ENCODE assay signal across 28 cellular contexts in the genomic region with DNA sequence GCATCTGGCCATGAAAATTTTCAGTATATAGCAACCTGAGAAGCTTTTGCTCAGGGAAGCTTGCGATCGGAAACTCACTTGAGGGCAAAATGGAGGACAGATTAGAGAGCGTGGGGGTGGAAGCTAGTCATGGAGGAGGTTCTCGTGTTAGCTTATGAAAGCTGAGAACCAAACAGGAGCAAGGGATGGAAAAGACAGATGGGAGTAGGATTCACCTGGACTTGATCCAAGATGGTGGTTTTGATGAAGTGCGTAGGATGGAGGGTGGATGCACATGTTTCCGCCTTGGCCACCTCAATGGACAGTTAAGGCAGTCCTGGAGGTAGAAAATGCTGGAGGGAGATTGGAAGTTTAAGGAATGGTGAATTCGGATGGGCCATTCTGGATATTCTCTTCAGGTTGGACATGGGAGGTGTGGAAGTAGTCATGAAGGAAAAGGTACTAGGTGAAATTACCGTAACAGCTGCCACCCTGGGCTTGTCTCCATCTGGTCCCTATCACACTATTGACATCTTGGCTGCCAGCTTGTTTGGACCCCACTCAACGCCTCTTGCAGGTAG. TPM values are rescaled to one million over a fixed set of nuclear protein-coding genes. Genes with fewer than 3 reads are reported as not detected.
DNase-seq lines count a peak whose midpoint lies in the region; ATAC-seq and TF ChIP-seq lines count a peak whose summit lies in the region.
"Had no signal": no experiment of that assay in that cellular context is flagged by ENCODE, and none has a peak within 500 bp of the region (broad histone marks: within the 10 kb centered on the region; RNA-seq: fewer than 3 reads in every experiment).

No MANE protein-coding gene starts in this region.

- no peak for TF ChIP-seq CTCF in progenitor cell of endocrine pancreas (IDR thresholded peaks at IDR 0.05; ENCODE audit: unreplicated experiment)

- DNase-seq in activated CD4-positive, alpha-beta T cell treated with anti-CD3 and anti-CD28 coated beads for 36 hours, result no peak
- no peak for DNase-seq in activated CD4-positive, alpha-beta T cell treated with anti-CD3 and anti-CD28 coated beads for 48 hours
- DNase-seq in NCI-H2171 treated with DMSO at 0.1 percent for 48 hours (lab: John Stamatoyannopoulos, UW) (peak; percentile 96), progenitor cell of endocrine pancreas (ENCODE audit: low spot score, unreplicated experiment) (no peak), T-helper 9 cell (no peak), MV-4-11 (lab: John Stamatoyannopoulos, UW) (no peak)
- DNase-seq in activated naive CD8-positive, alpha-beta T cell treated with anti-CD3 and anti-CD28 coated beads for 36 hours, result no peak
- DNase-seq in effector memory CD8-positive, alpha-beta T cell, result no peak
- DNase-seq: activated CD4-positive, CD25-positive, alpha-beta regulatory T cell treated with anti-CD3 and anti-CD28 coated beads, Interleukin-2, amount 50 U/mL, for 72 hours; activated CD8-positive, alpha-beta T cell treated with anti-CD3 and anti-CD28 coated beads, Interleukin-2, amount 10 ng/mL, durations not matched to agents 7 days and 5 days; body of pancreas; DMS53; GDM1; islet precursor cell; left ventricle myocardium superior; MM.1S; natural killer cell; NCI-H1436; NCI-H526 treated with DMSO at 0.1 percent for 48 hours; retina; stimulated activated naive CD8-positive, alpha-beta T cell treated with anti-CD3 and anti-CD28 coated beads, Interleukin-15, amount 100 ng/mL, for 72 hours; T-helper 1 cell; thyroid gland had no signal

- POLR2A ChIA-PET in activated CD4-positive, alpha-beta T cell treated with anti-CD3 and anti-CD28 coated beads for 36 hours (lab: Charles Lee), result interaction anchor here (0.6 kb wide), 1 partner anchor 9 kb away, joined by 4 read pairs; no protein-coding TSS in a partner anchor

- CTCF ChIA-PET in activated CD4-positive, alpha-beta T cell treated with anti-CD3 and anti-CD28 coated beads for 36 hours (lab: Charles Lee), result interaction anchor here (0.7 to 1.0 kb wide), 2 partner anchors 25 to 460 kb away, joined by 3 to 4 read pairs; a partner anchor contains a TSS

- intact Hi-C loops in activated CD4-positive, alpha-beta T cell treated with anti-CD3 and anti-CD28 coated beads for 36 hours (cut with DNase I, micrococcal nuclease), result no loop called here

- peaks cover 17% of the 10 kb centered on the region for H3K36me3 Mint-ChIP-seq in activated CD4-positive, alpha-beta T cell treated with anti-CD3 and anti-CD28 coated beads for 36 hours (ENCODE audit: low read depth)
- peaks cover 19% of the 10 kb centered on the region for H3K36me3 Mint-ChIP-seq in activated naive CD8-positive, alpha-beta T cell treated with anti-CD3 and anti-CD28 coated beads for 36 hours
- H3K36me3 Mint-ChIP-seq in progenitor cell of endocrine pancreas (ENCODE audit: insufficient read depth), result peaks cover 6% of the 10 kb centered on the region
- H3K36me3 Mint-ChIP-seq in effector memory CD8-positive, alpha-beta T cell (ENCODE audit: insufficient read depth), result peaks cover 8% of the 10 kb centered on the region
- H3K36me3 Mint-ChIP-seq: natural killer cell had no signal

- H3K27ac Mint-ChIP-seq in activated CD4-positive, alpha-beta T cell treated with anti-CD3 and anti-CD28 coated beads for 36 hours, result peak overlapping the region; percentile 47
- peak overlapping the region; percentile 9 for H3K27ac Mint-ChIP-seq in activated naive CD8-positive, alpha-beta T cell treated with anti-CD3 and anti-CD28 coated beads for 36 hours
- H3K27ac Mint-ChIP-seq in progenitor cell of endocrine pancreas, result peak overlapping the region; percentile 15
- peak overlapping the region in 1 of 2 donors; percentile 27 for H3K27ac Mint-ChIP-seq in effector memory CD8-positive, alpha-beta T cell
- H3K27ac Mint-ChIP-seq: activated CD8-positive, alpha-beta T cell treated with anti-CD3 and anti-CD28 coated beads, Interleukin-2, amount 10 ng/mL, durations not matched to agents 7 days and 5 days; natural killer cell had no signal

- H3K4me3 Mint-ChIP-seq in activated CD4-positive, alpha-beta T cell treated with anti-CD3 and anti-CD28 coated beads for 36 hours, result no peak overlapping the region
- no peak overlapping the region for H3K4me3 Mint-ChIP-seq in activated naive CD8-positive, alpha-beta T cell treated with anti-CD3 and anti-CD28 coated beads for 36 hours
- H3K4me3 Mint-ChIP-seq in progenitor cell of endocrine pancreas (ENCODE audit: low read depth), result no peak overlapping the region
- no peak overlapping the region for H3K4me3 Mint-ChIP-seq in effector memory CD8-positive, alpha-beta T cell
- H3K4me3 Mint-ChIP-seq: activated CD8-positive, alpha-beta T cell treated with anti-CD3 and anti-CD28 coated beads, Interleukin-2, amount 10 ng/mL, durations not matched to agents 7 days and 5 days; natural killer cell; stimulated activated naive CD8-positive, alpha-beta T cell treated with anti-CD3 and anti-CD28 coated beads, Interleukin-15, amount 100 ng/mL, for 72 hours had no signal

- no peaks in the 10 kb centered on the region for H3K27me3 Mint-ChIP-seq in activated CD4-positive, alpha-beta T cell treated with anti-CD3 and anti-CD28 coated beads for 36 hours
- no peaks in the 10 kb centered on the region for H3K27me3 Mint-ChIP-seq in activated naive CD8-positive, alpha-beta T cell treated with anti-CD3 and anti-CD28 coated beads for 36 hours
- no peaks in the 10 kb centered on the region for H3K27me3 Mint-ChIP-seq in progenitor cell of endocrine pancreas
- no peaks in the 10 kb centered on the region for H3K27me3 Mint-ChIP-seq in effector memory CD8-positive, alpha-beta T cell
- H3K27me3 Mint-ChIP-seq: stimulated activated naive CD8-positive, alpha-beta T cell treated with anti-CD3 and anti-CD28 coated beads, Interleukin-15, amount 100 ng/mL, for 72 hours had no signal

- no peaks in the 10 kb centered on the region for H3K9me3 Mint-ChIP-seq in activated CD4-positive, alpha-beta T cell treated with anti-CD3 and anti-CD28 coated beads for 36 hours (ENCODE audit: low read depth)
- no peaks in the 10 kb centered on the region for H3K9me3 Mint-ChIP-seq in activated naive CD8-positive, alpha-beta T cell treated with anti-CD3 and anti-CD28 coated beads for 36 hours
- H3K9me3 Mint-ChIP-seq in progenitor cell of endocrine pancreas (ENCODE audit: low read depth), result no peaks in the 10 kb centered on the region
- no peaks in the 10 kb centered on the region for H3K9me3 Mint-ChIP-seq in effector memory CD8-positive, alpha-beta T cell
- H3K9me3 Mint-ChIP-seq: natural killer cell; stimulated activated naive CD8-positive, alpha-beta T cell treated with anti-CD3 and anti-CD28 coated beads, Interleukin-15, amount 100 ng/mL, for 72 hours had no signal

- peaks cover 26% of the 10 kb centered on the region for H3K4me1 Mint-ChIP-seq in activated CD4-positive, alpha-beta T cell treated with anti-CD3 and anti-CD28 coated beads for 36 hours
- H3K4me1 Mint-ChIP-seq in activated naive CD8-positive, alpha-beta T cell treated with anti-CD3 and anti-CD28 coated beads for 36 hours, result peaks cover 30% of the 10 kb centered on the region
- H3K4me1 Mint-ChIP-seq in progenitor cell of endocrine pancreas (ENCODE audit: low read depth), result peaks cover 40% of the 10 kb centered on the region
- peaks cover 24 to 33% of the 10 kb centered on the region in 2 donors for H3K4me1 Mint-ChIP-seq in effector memory CD8-positive, alpha-beta T cell (ENCODE audit: low read depth in 2 of 2)

- ATAC-seq in activated CD4-positive, alpha-beta T cell treated with anti-CD3 and anti-CD28 coated beads for 36 hours, result no peak
- ATAC-seq in effector memory CD8-positive, alpha-beta T cell (replicated peaks), result no peak
- ATAC-seq: activated CD8-positive, alpha-beta T cell treated with anti-CD3 and anti-CD28 coated beads, Interleukin-2, amount 10 ng/mL, durations not matched to agents 7 days and 5 days; body of pancreas; left ventricle myocardium superior; natural killer cell; stimulated activated naive CD8-positive, alpha-beta T cell treated with anti-CD3 and anti-CD28 coated beads, Interleukin-15, amount 100 ng/mL, for 72 hours had no signal

RNA-seq across cellular contexts. Expression of a gene that starts 6.3 kb away (rescaled TPM):
- under 1 TPM; 0.27 to 0.32 TPM for total RNA-seq in activated CD4-positive, alpha-beta T cell treated with anti-CD3 and anti-CD28 coated beads for 36 hours
- under 1 TPM; 0.49 to 0.62 TPM for total RNA-seq in activated naive CD8-positive, alpha-beta T cell treated with anti-CD3 and anti-CD28 coated beads for 36 hours
- total RNA-seq in progenitor cell of endocrine pancreas, result 0.73 and 0.77 TPM in 2 replicates
- total RNA-seq: chondrocyte, left ventricle myocardium superior, osteocyte, RPMI7951, SJSA1, vagina had no signal

RNA-seq across cellular contexts. Expression of a gene that starts 25.3 kb away (rescaled TPM):
- total RNA-seq in activated CD4-positive, alpha-beta T cell treated with anti-CD3 and anti-CD28 coated beads for 36 hours, result 10 to 100 TPM; 60.8 to 72.7 TPM
- total RNA-seq in activated naive CD8-positive, alpha-beta T cell treated with anti-CD3 and anti-CD28 coated beads for 36 hours, result 10 to 100 TPM; 66.3 to 73.8 TPM
- total RNA-seq in progenitor cell of endocrine pancreas, result 69.9 and 70.5 TPM in 2 replicates

RNA-seq across cellular contexts. Expression of a gene that starts 37.0 kb away (rescaled TPM):
- 10 to 100 TPM in 1 of 2 experiments, 1 to 10 TPM in 1; 5.4 to 11.9 TPM for total RNA-seq in activated CD4-positive, alpha-beta T cell treated with anti-CD3 and anti-CD28 coated beads for 36 hours
- 10 to 100 TPM; 11.7 to 13.0 TPM for total RNA-seq in activated naive CD8-positive, alpha-beta T cell treated with anti-CD3 and anti-CD28 coated beads for 36 hours
- total RNA-seq in progenitor cell of endocrine pancreas, result 14.0 and 14.9 TPM in 2 replicates

RNA-seq across cellular contexts. Expression of a gene that starts 39.1 kb away (rescaled TPM):
- total RNA-seq in activated CD4-positive, alpha-beta T cell treated with anti-CD3 and anti-CD28 coated beads for 36 hours, result 10 to 100 TPM in 1 of 2 experiments, 1 to 10 TPM in 1; 9.1 to 11.2 TPM
- 1 to 10 TPM; 5.2 to 7.6 TPM for total RNA-seq in activated naive CD8-positive, alpha-beta T cell treated with anti-CD3 and anti-CD28 coated beads for 36 hours
- total RNA-seq in progenitor cell of endocrine pancreas, result 8.9 and 10.7 TPM in 2 replicates

RNA-seq across cellular contexts. Expression of a gene that starts 44.8 kb away (rescaled TPM):
- 10 to 100 TPM; 51.1 to 53.3 TPM for total RNA-seq in activated CD4-positive, alpha-beta T cell treated with anti-CD3 and anti-CD28 coated beads for 36 hours
- total RNA-seq in activated naive CD8-positive, alpha-beta T cell treated with anti-CD3 and anti-CD28 coated beads for 36 hours, result 10 to 100 TPM; 51.1 to 54.9 TPM
- total RNA-seq in progenitor cell of endocrine pancreas, result 87.2 and 104 TPM in 2 replicates
